12 cellular contexts compared by ENCODE assay signal in genomic region chr13:44404261-44405139, GRCh38. TPM values are rescaled to one million over a fixed set of nuclear protein-coding genes. Genes with fewer than 3 reads are reported as not detected.
A peak's percentile ranks its signal among the peaks of the same experiment; 100 is the strongest.
DNase-seq lines count a peak whose midpoint lies in the region; ATAC-seq and TF ChIP-seq lines count a peak whose summit lies in the region.
"Had no signal": no experiment of that assay in that cellular context is flagged by ENCODE, and none has a peak within 500 bp of the region (broad histone marks: within the 10 kb centered on the region; RNA-seq: fewer than 3 reads in every experiment).

No MANE protein-coding gene starts in this region.

- H3K4me3 ChIP-seq in dorsolateral prefrontal cortex: peak overlapping the region in 4 of 59 donors; percentile 0 to 24 (median 12)
- H3K4me3 ChIP-seq: skin epidermis had no signal

- peak overlapping the region in 43 of 59 donors; percentile 2 to 82 (median 57) for H3K27ac ChIP-seq in dorsolateral prefrontal cortex

- H3K27me3 ChIP-seq in dorsolateral prefrontal cortex: no peaks in the 10 kb centered on the region

- intact Hi-C loops in dorsolateral prefrontal cortex (cut with DNase I): no loop called here

- DNase-seq in DMS153 (lab: John Stamatoyannopoulos, UW) (peak; percentile 30), NCI-H146 treated with DMSO at 0.1 percent for 48 hours (lab: John Stamatoyannopoulos, UW; ENCODE audit: unreplicated experiment) (peak; percentile 81), dorsolateral prefrontal cortex (no peak), nephron progenitor cell (peak; percentile 38), OCI-M2 (lab: John Stamatoyannopoulos, UW; ENCODE audit: unreplicated experiment) (no peak)
- DNase-seq: activated CD4-positive, CD25-positive, alpha-beta regulatory T cell; NCI-H1105 had no signal

- no peaks in the 10 kb centered on the region for H3K36me3 Mint-ChIP-seq in nephron progenitor cell (ENCODE audit: low read depth)

- H3K9me3 Mint-ChIP-seq in nephron progenitor cell: no peaks in the 10 kb centered on the region
- H3K9me3 Mint-ChIP-seq: activated T-helper 17 cell treated with anti-CD3 and anti-CD28 coated beads, Interleukin-2, amount 50 U/mL, for 72 hours had no signal

- peaks cover 4% of the 10 kb centered on the region for H3K27me3 Mint-ChIP-seq in nephron progenitor cell (ENCODE audit: low read depth, poor library complexity)

- peak overlapping the region; percentile 87 for H3K27ac Mint-ChIP-seq in nephron progenitor cell
- H3K27ac Mint-ChIP-seq: activated T-helper 17 cell treated with anti-CD3 and anti-CD28 coated beads, Interleukin-2, amount 50 U/mL, for 72 hours had no signal

- peaks cover 79% of the 10 kb centered on the region for H3K4me1 Mint-ChIP-seq in nephron progenitor cell
- H3K4me1 Mint-ChIP-seq: activated T-helper 17 cell treated with anti-CD3 and anti-CD28 coated beads, Interleukin-2, amount 50 U/mL, for 72 hours had no signal

- TF ChIP-seq CTCF in dorsolateral prefrontal cortex (IDR thresholded peaks at IDR 0.05 in 54 of 56, conservative IDR thresholded peaks at IDR 0.05 in 2 of 56; ENCODE audit: low read depth in 1 of 56, partially characterized antibody in 56 of 56): no peak
- no peak for TF ChIP-seq CTCF in nephron progenitor cell (IDR thresholded peaks at IDR 0.05)

- peak overlapping the region; percentile 44 for H3K4me3 Mint-ChIP-seq in nephron progenitor cell
- H3K4me3 Mint-ChIP-seq: activated T-helper 17 cell treated with anti-CD3 and anti-CD28 coated beads, Interleukin-2, amount 50 U/mL, for 72 hours had no signal

- ATAC-seq in HG03442 (IDR thresholded peaks at IDR 0.05; ENCODE audit: unreplicated experiment) (no peak), HG02884 (IDR thresholded peaks at IDR 0.05; ENCODE audit: unreplicated experiment) (no peak), HG03520 (IDR thresholded peaks at IDR 0.05; ENCODE audit: unreplicated experiment) (no peak)
- ATAC-seq: activated T-helper 17 cell treated with anti-CD3 and anti-CD28 coated beads, Interleukin-2, amount 50 U/mL, for 72 hours had no signal

RNA-seq across cellular contexts. Expression of gene SERP2, which starts 30.9 kb away (rescaled TPM):
- 10 to 100 TPM; 37.0 to 96.0 (median 70.9) TPM for total RNA-seq in dorsolateral prefrontal cortex
- total RNA-seq: activated T-helper 17 cell treated with anti-CD3 and anti-CD28 coated beads, Interleukin-2, amount 50 U/mL, for 72 hours had no signal

Comparison
In these comparisons a context has a peak if more than half of its experiments do, and no peak if none do; other contexts are left out.
1. DNase-seq: peak in DMS153 (single experiment), NCI-H146 treated with DMSO at 0.1 percent for 48 hours (single experiment) and nephron progenitor cell (single experiment); none in dorsolateral prefrontal cortex (0 of 10) and OCI-M2 (single experiment).